In the genomic region with DNA sequence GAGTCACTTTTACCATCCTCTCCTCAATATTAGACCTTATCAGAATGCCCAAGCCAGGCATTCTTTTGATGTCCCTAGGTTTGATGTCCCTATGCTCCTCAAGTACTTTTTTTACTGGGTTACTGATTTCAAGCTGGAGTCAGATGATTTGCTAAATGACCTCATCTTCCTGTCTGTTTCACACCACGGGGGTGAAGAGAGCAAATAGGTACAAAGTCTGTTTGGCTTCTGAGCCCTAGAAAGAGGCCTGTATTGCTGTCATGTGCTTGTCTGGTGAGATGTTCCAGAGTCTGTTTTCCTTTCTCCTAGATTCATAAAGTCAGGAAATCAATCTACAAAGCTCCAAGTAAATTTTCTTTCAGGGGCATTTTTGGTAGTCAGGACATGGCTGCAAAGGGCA, we compare ENCODE assay signal across 14 cellular contexts. TPM values are rescaled to one million over a fixed set of nuclear protein-coding genes. Genes with fewer than 3 reads are reported as not detected.
A peak's percentile ranks its signal among the peaks of the same experiment; 100 is the strongest.
DNase-seq lines count a peak whose midpoint lies in the region; ATAC-seq and TF ChIP-seq lines count a peak whose summit lies in the region.
"Had no signal": no experiment of that assay in that cellular context is flagged by ENCODE, and none has a peak within 500 bp of the region (broad histone marks: within the 10 kb centered on the region; RNA-seq: fewer than 3 reads in every experiment).

No MANE protein-coding gene starts in this region.

- intact Hi-C loops in Right ventricle myocardium inferior (cut with DNase I): no loop called here

- H3K27ac Mint-ChIP-seq in nephron: peak overlapping the region; percentile 52 to 92 (median 90)
- H3K27ac Mint-ChIP-seq: activated CD4-positive, alpha-beta T cell treated with anti-CD3 and anti-CD28 coated beads for 36 hours; B cell had no signal

- H3K27me3 Mint-ChIP-seq in nephron (ENCODE audit: low read depth): no peaks in the 10 kb centered on the region

- H3K4me1 ChIP-seq in MM.1S (ENCODE audit: low read length): peaks cover 7% of the 10 kb centered on the region
- H3K4me1 ChIP-seq: prostate gland had no signal

- no peak overlapping the region for H3K4me3 Mint-ChIP-seq in nephron
- H3K4me3 Mint-ChIP-seq: activated CD4-positive, alpha-beta T cell treated with anti-CD3 and anti-CD28 coated beads for 36 hours; B cell had no signal

- H3K79me2 ChIP-seq in MM.1S (ENCODE audit: low read length): no peaks in the 10 kb centered on the region

- H3K4me1 Mint-ChIP-seq in nephron: peaks cover 8% of the 10 kb centered on the region
- H3K4me1 Mint-ChIP-seq: activated CD4-positive, alpha-beta T cell treated with anti-CD3 and anti-CD28 coated beads for 36 hours; B cell had no signal

- H3K9me3 ChIP-seq in MM.1S (replicated peaks; ENCODE audit: insufficient read depth, low read length): no peaks in the 10 kb centered on the region
- H3K9me3 ChIP-seq: prostate gland had no signal

- no peaks in the 10 kb centered on the region for H3F3A ChIP-seq in MM.1S (ENCODE audit: insufficient read depth, low read length)

- H4K20me1 ChIP-seq in MM.1S (ENCODE audit: insufficient read depth, low read length): no peaks in the 10 kb centered on the region

- no peaks in the 10 kb centered on the region for H3K36me3 Mint-ChIP-seq in nephron (ENCODE audit: low read depth)

- H3K36me3 ChIP-seq in MM.1S (replicated peaks; ENCODE audit: insufficient read depth, low read length): no peaks in the 10 kb centered on the region
- H3K36me3 ChIP-seq: prostate gland had no signal

- no peaks in the 10 kb centered on the region for H3K9me2 ChIP-seq in MM.1S (replicated peaks; ENCODE audit: insufficient read depth, low read length)

- H2AFZ ChIP-seq in MM.1S (ENCODE audit: low read length): peak overlapping the region; percentile 11; the same call in 1 of the 2 replicates

- ATAC-seq in GM18867 (IDR thresholded peaks at IDR 0.05; ENCODE audit: unreplicated experiment) (peak; percentile 52), Right ventricle myocardium inferior (no peak), HG03025 (IDR thresholded peaks at IDR 0.05; ENCODE audit: low FRiP score, unreplicated experiment) (no peak), GM21390 (IDR thresholded peaks at IDR 0.05; ENCODE audit: unreplicated experiment) (no peak)
- ATAC-seq: activated CD4-positive, alpha-beta T cell treated with anti-CD3 and anti-CD28 coated beads for 36 hours had no signal

- H3K9ac ChIP-seq in MM.1S (ENCODE audit: low read length): no peak overlapping the region

- peak overlapping the region; percentile 15; the same call in 1 of the 2 replicates for H3K4me2 ChIP-seq in MM.1S (ENCODE audit: low read depth, low read length)

- H3K4me3 ChIP-seq in MM.1S (ENCODE audit: low read length) (no peak overlapping the region), fibroblast of villous mesenchyme (ENCODE audit: low read depth, low read length) (no peak overlapping the region)
- H3K4me3 ChIP-seq: prostate gland had no signal

- TF ChIP-seq CTCF in MM.1S (IDR thresholded peaks at IDR 0.05; ENCODE audit: low read length) (no peak), fibroblast of villous mesenchyme (IDR thresholded peaks at IDR 0.05; ENCODE audit: insufficient read depth, low read depth, low read length) (no peak), nephron (IDR thresholded peaks at IDR 0.05; ENCODE audit: unreplicated experiment in 3 of 3) (no peak)

- H3K9me3 Mint-ChIP-seq in nephron: no peaks in the 10 kb centered on the region

- peak; percentile 14 for DNase-seq in MM.1S
- peak; percentile 46 for DNase-seq in fibroblast of villous mesenchyme (ENCODE audit: low read depth)
- no peak for DNase-seq in Right ventricle myocardium inferior (ENCODE audit: missing footprints)
- no peak for DNase-seq in NCI-H2196 (lab: John Stamatoyannopoulos, UW; ENCODE audit: unreplicated experiment)
- DNase-seq: activated CD4-positive, alpha-beta T cell treated with anti-CD3 and anti-CD28 coated beads for 36 hours; hypothalamus; Karpas-422; OCI-M1 had no signal

- H3K27ac ChIP-seq in MM.1S (ENCODE audit: low read length): no peak overlapping the region
- H3K27ac ChIP-seq: prostate gland had no signal

- no peaks in the 10 kb centered on the region for H3K27me3 ChIP-seq in MM.1S (replicated peaks; ENCODE audit: insufficient read depth, low read length)

RNA-seq across cellular contexts. Expression of a gene that starts 12.7 kb away (rescaled TPM):
- total RNA-seq in fibroblast of villous mesenchyme (231 and 332 TPM in 2 replicates), Right ventricle myocardium inferior (41.9 TPM)

Comparison
In these comparisons a context has a peak if more than half of its experiments do, and no peak if none do; other contexts are left out.
1. DNase-seq: peak in MM.1S (single experiment) and fibroblast of villous mesenchyme (single experiment); none in Right ventricle myocardium inferior (single experiment) and NCI-H2196 (single experiment).